Comparison of ENCODE assay signal across 18 cellular contexts in the genomic region with DNA sequence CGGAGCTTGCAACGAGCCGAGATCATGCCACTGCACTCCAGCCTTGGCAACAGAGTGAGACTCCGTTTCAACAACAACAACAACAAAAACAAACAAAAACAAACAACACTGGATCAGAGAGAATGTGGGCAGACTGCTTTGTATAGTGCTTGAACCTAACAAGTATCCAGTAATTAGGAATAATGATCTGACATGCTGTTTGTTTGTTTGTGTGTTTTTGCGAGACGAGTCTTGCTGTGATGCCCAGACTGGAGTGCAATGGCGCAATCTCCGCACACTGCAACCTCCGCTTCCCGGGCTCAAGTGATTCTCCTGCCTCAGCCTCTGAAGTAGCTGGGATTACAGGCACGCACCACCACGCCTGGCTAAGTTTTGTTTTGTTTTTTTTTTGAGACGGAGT. TPM values are rescaled to one million over a fixed set of nuclear protein-coding genes. Genes with fewer than 3 reads are reported as not detected.
DNase-seq lines count a peak whose midpoint lies in the region; ATAC-seq and TF ChIP-seq lines count a peak whose summit lies in the region.
"Had no signal": no experiment of that assay in that cellular context is flagged by ENCODE, and none has a peak within 500 bp of the region (broad histone marks: within the 10 kb centered on the region; RNA-seq: fewer than 3 reads in every experiment).

No MANE protein-coding gene starts in this region.

- no peaks in the 10 kb centered on the region for H3K9me3 ChIP-seq in HEK293 (ENCODE audit: control insufficient read depth, insufficient read depth, low read depth, low read length)
- H3K9me3 ChIP-seq: A549, HAP-1 had no signal

- peaks cover 67% of the 10 kb centered on the region for H3K4me1 Mint-ChIP-seq in activated T-cell treated with anti-CD3 and anti-CD28 coated beads, Interleukin-2, amount 50 U/mL, for 24 hours (ENCODE audit: low read depth)
- peaks cover 70% of the 10 kb centered on the region for H3K4me1 Mint-ChIP-seq in activated T-cell treated with anti-CD3 and anti-CD28 coated beads, Interleukin-2, amount 50 U/mL, for 72 hours (ENCODE audit: low read depth)
- H3K4me1 Mint-ChIP-seq in activated naive CD8-positive, alpha-beta T cell treated with anti-CD3 and anti-CD28 coated beads, Interleukin-2, amount 10 ng/mL, durations not matched to agents 7 days and 5 days, result peaks cover 40% of the 10 kb centered on the region

- H3K27ac ChIP-seq in HEK293 (ENCODE audit: extremely low read depth, low read depth, low read length), result no peak overlapping the region
- H3K27ac ChIP-seq in rectal smooth muscle tissue (ENCODE audit: low read depth, low read length), result peak overlapping the region; percentile 0
- H3K27ac ChIP-seq: 22Rv1, HL-60 had no signal

- H3K27ac Mint-ChIP-seq in activated T-cell treated with anti-CD3 and anti-CD28 coated beads, Interleukin-2, amount 50 U/mL, for 24 hours, result peak overlapping the region; percentile 26
- H3K27ac Mint-ChIP-seq in activated T-cell treated with anti-CD3 and anti-CD28 coated beads, Interleukin-2, amount 50 U/mL, for 72 hours, result no peak overlapping the region
- peak overlapping the region; percentile 67 for H3K27ac Mint-ChIP-seq in activated naive CD8-positive, alpha-beta T cell treated with anti-CD3 and anti-CD28 coated beads, Interleukin-2, amount 10 ng/mL, durations not matched to agents 7 days and 5 days

- H3K27me3 Mint-ChIP-seq in activated T-cell treated with anti-CD3 and anti-CD28 coated beads, Interleukin-2, amount 50 U/mL, for 24 hours, result no peaks in the 10 kb centered on the region
- H3K27me3 Mint-ChIP-seq in activated T-cell treated with anti-CD3 and anti-CD28 coated beads, Interleukin-2, amount 50 U/mL, for 72 hours (ENCODE audit: low read depth), result no peaks in the 10 kb centered on the region
- H3K27me3 Mint-ChIP-seq in activated naive CD8-positive, alpha-beta T cell treated with anti-CD3 and anti-CD28 coated beads, Interleukin-2, amount 10 ng/mL, durations not matched to agents 7 days and 5 days, result no peaks in the 10 kb centered on the region
- H3K27me3 Mint-ChIP-seq: CD4-positive, alpha-beta memory T cell had no signal

- no peak overlapping the region for H3K4me3 Mint-ChIP-seq in activated T-cell treated with anti-CD3 and anti-CD28 coated beads, Interleukin-2, amount 50 U/mL, for 24 hours
- no peak overlapping the region for H3K4me3 Mint-ChIP-seq in activated T-cell treated with anti-CD3 and anti-CD28 coated beads, Interleukin-2, amount 50 U/mL, for 72 hours
- H3K4me3 Mint-ChIP-seq in activated naive CD8-positive, alpha-beta T cell treated with anti-CD3 and anti-CD28 coated beads, Interleukin-2, amount 10 ng/mL, durations not matched to agents 7 days and 5 days, result no peak overlapping the region
- H3K4me3 Mint-ChIP-seq: CD14-positive monocyte had no signal

- no peak overlapping the region for H3K9ac ChIP-seq in rectal smooth muscle tissue (ENCODE audit: low read length)

- no peaks in the 10 kb centered on the region for H3K9me3 Mint-ChIP-seq in activated T-cell treated with anti-CD3 and anti-CD28 coated beads, Interleukin-2, amount 50 U/mL, for 24 hours
- peaks cover 0 to 2% of the 10 kb centered on the region in 2 donors for H3K9me3 Mint-ChIP-seq in activated T-cell treated with anti-CD3 and anti-CD28 coated beads, Interleukin-2, amount 50 U/mL, for 72 hours
- H3K9me3 Mint-ChIP-seq in activated naive CD8-positive, alpha-beta T cell treated with anti-CD3 and anti-CD28 coated beads, Interleukin-2, amount 10 ng/mL, durations not matched to agents 7 days and 5 days, result no peaks in the 10 kb centered on the region
- H3K9me3 Mint-ChIP-seq: CD4-positive, alpha-beta memory T cell had no signal

- peaks cover 70 to 79% of the 10 kb centered on the region in 2 experiments for H3K36me3 ChIP-seq in HEK293 (ENCODE audit: control insufficient read depth in 2 of 2, insufficient read depth in 1 of 2, low read length in 2 of 2)
- H3K36me3 ChIP-seq in rectal smooth muscle tissue (ENCODE audit: control insufficient read depth, insufficient read depth, low read length), result peaks cover 4% of the 10 kb centered on the region

- POLR2A ChIA-PET in HEK293 (lab: Yijun Ruan, JAX), result interaction anchor here (0.6 kb wide), 1 partner anchor 26 kb away, joined by 3 read pairs; no protein-coding TSS in a partner anchor
- POLR2A ChIA-PET in activated naive CD8-positive, alpha-beta T cell treated with anti-CD3 and anti-CD28 coated beads, Interleukin-2, amount 10 ng/mL, durations not matched to agents 7 days and 5 days (lab: Charles Lee), result interaction anchor here (0.6 to 2.5 kb wide), 5 partner anchors 11 to 263 kb away, joined by 3 to 22 read pairs (median 5); no protein-coding TSS in a partner anchor

- ATAC-seq in activated T-cell treated with anti-CD3 and anti-CD28 coated beads, Interleukin-2, amount 50 U/mL, for 72 hours (replicated peaks in 1 of 2), result no peak
- ATAC-seq in activated naive CD8-positive, alpha-beta T cell treated with anti-CD3 and anti-CD28 coated beads, Interleukin-2, amount 10 ng/mL, durations not matched to agents 7 days and 5 days (ENCODE audit: low read depth), result no peak
- ATAC-seq: A549 had no signal

- peaks cover 84% of the 10 kb centered on the region for H3K36me3 Mint-ChIP-seq in activated T-cell treated with anti-CD3 and anti-CD28 coated beads, Interleukin-2, amount 50 U/mL, for 24 hours (ENCODE audit: low read depth)
- peaks cover 18 to 48% of the 10 kb centered on the region in 2 donors for H3K36me3 Mint-ChIP-seq in activated T-cell treated with anti-CD3 and anti-CD28 coated beads, Interleukin-2, amount 50 U/mL, for 72 hours (ENCODE audit: insufficient read depth in 2 of 2)
- H3K36me3 Mint-ChIP-seq in activated naive CD8-positive, alpha-beta T cell treated with anti-CD3 and anti-CD28 coated beads, Interleukin-2, amount 10 ng/mL, durations not matched to agents 7 days and 5 days, result peaks cover 33% of the 10 kb centered on the region

- no peak overlapping the region for H3K4me3 ChIP-seq in HEK293 (ENCODE audit: low read depth, low read length)
- H3K4me3 ChIP-seq in rectal smooth muscle tissue (ENCODE audit: low read length), result no peak overlapping the region
- H3K4me3 ChIP-seq: A549, HAP-1 had no signal

- no peaks in the 10 kb centered on the region for H3K27me3 ChIP-seq in rectal smooth muscle tissue (ENCODE audit: control insufficient read depth, insufficient read depth, low read length)

- H3K4me1 ChIP-seq in HEK293 (ENCODE audit: control insufficient read depth, insufficient read depth, low read length), result peaks cover 6% of the 10 kb centered on the region; the same call in 1 of the 2 replicates
- peaks cover 9% of the 10 kb centered on the region for H3K4me1 ChIP-seq in rectal smooth muscle tissue (ENCODE audit: control insufficient read depth, insufficient read depth, low read length)

- DNase-seq in activated T-cell treated with anti-CD3 and anti-CD28 coated beads, Interleukin-2, amount 50 U/mL, for 24 hours, result no peak
- no peak for DNase-seq in activated T-cell treated with anti-CD3 and anti-CD28 coated beads, Interleukin-2, amount 50 U/mL, for 72 hours
- no peak for DNase-seq in activated naive CD8-positive, alpha-beta T cell treated with anti-CD3 and anti-CD28 coated beads, Interleukin-2, amount 10 ng/mL, durations not matched to agents 7 days and 5 days
- DNase-seq in cortex of kidney (lab: John Stamatoyannopoulos, UW) (no peak), SHP77 (lab: John Stamatoyannopoulos, UW) (no peak), globus pallidus (ENCODE audit: low spot score) (no peak)
- DNase-seq: AML-193; Calu3; CD4-positive, alpha-beta memory T cell; DMS79 treated with DMSO at 0.1 percent for 48 hours; GF-D8 had no signal

- CTCF ChIA-PET in HEK293 (lab: Yijun Ruan, JAX), result interaction anchor here (1.4 to 1.6 kb wide), 2 partner anchors 13 to 131 kb away, joined by 3 to 4 read pairs; no protein-coding TSS in a partner anchor

- no peak for TF ChIP-seq CTCF in HEK293 (tag by site-specific recombination; IDR thresholded peaks at IDR 0.05)

TF ChIP-seq in HEK293, 187 proteins besides CTCF, POLR2A, EP300 and RAD21:
- TF ChIP-seq ZNF121 (tag by site-specific recombination; IDR thresholded peaks at IDR 0.05) (peak; percentile 50; the same call in 1 of the 2 replicates), ZNF16 (tag by site-specific recombination; IDR thresholded peaks at IDR 0.05; ENCODE audit: low read depth) (no peak)

RNA-seq across cellular contexts. Expression of gene SAE1, which starts 14.0 kb away (rescaled TPM):
- total RNA-seq in activated T-cell treated with anti-CD3 and anti-CD28 coated beads, Interleukin-2, amount 50 U/mL, for 72 hours, result 100 to 1,000 TPM; 232 to 254 TPM
- 100 to 1,000 TPM; 108 to 114 TPM for total RNA-seq in activated naive CD8-positive, alpha-beta T cell treated with anti-CD3 and anti-CD28 coated beads, Interleukin-2, amount 10 ng/mL, durations not matched to agents 7 days and 5 days

RNA-seq across cellular contexts. Expression of gene ZC3H4, which starts 31.1 kb away (rescaled TPM):
- total RNA-seq in activated T-cell treated with anti-CD3 and anti-CD28 coated beads, Interleukin-2, amount 50 U/mL, for 72 hours, result 10 to 100 TPM; 76.0 to 84.0 TPM
- 10 to 100 TPM; 84.3 to 86.0 TPM for total RNA-seq in activated naive CD8-positive, alpha-beta T cell treated with anti-CD3 and anti-CD28 coated beads, Interleukin-2, amount 10 ng/mL, durations not matched to agents 7 days and 5 days
